ENCODE assay signal across 30 cellular contexts in the genomic region with DNA sequence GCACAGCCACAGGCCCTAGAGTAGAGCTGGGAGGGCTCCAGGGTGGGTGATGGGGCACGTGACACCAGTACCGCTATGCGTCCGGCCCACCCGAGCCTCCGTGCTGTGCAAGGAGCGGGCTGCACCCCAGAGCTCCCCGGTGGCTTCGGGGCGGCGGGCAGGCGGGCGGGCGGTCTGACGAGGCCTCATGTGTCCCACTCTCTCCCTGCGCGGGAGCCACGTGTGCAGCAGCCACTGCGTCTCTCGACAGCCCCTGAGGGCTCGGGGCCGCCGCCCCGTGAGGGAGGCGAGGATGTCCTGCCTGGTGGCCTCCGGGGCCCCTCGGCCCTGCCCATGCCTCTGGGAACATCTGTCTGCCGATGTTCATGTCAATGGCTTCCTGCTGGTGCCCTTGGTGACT.
"Had no signal": no experiment of that assay in that cellular context is flagged by ENCODE, and none has a peak within 500 bp of the region (broad histone marks: within the 10 kb centered on the region; RNA-seq: fewer than 3 reads in every experiment).

No MANE protein-coding gene starts in this region.

- H3K27me3 ChIP-seq: ascending aorta had no signal

- H3K27me3 Mint-ChIP-seq: activated B cell treated with CpG ODN at 0.5 μM for 24 hours; activated CD4-positive, alpha-beta memory T cell treated with anti-CD3 and anti-CD28 coated beads for 36 hours had no signal

- H3K4me3 Mint-ChIP-seq: activated CD4-positive, alpha-beta memory T cell treated with anti-CD3 and anti-CD28 coated beads for 36 hours; activated naive CD4-positive, alpha-beta T cell treated with anti-CD3 and anti-CD28 coated beads for 36 hours; activated T-helper 1 cell treated with anti-CD3 and anti-CD28 coated beads, Interleukin-12 subunit alpha, Interleukin-12 subunit beta, Interleukin-2, Interleukin-4 antibody, amounts not matched to agents 30 ng/mL and 10 ng/mL and 1 ng/mL, durations not matched to agents 14 hours and 24 hours and 36 hours had no signal

- H3K4me3 ChIP-seq: ascending aorta, cardiac muscle cell, PC-9 had no signal

- H3K4me1 ChIP-seq: ascending aorta had no signal

- H3K9me3 Mint-ChIP-seq: activated B cell treated with CpG ODN at 0.5 μM for 24 hours; activated CD4-positive, alpha-beta memory T cell treated with anti-CD3 and anti-CD28 coated beads for 36 hours; activated naive CD4-positive, alpha-beta T cell treated with anti-CD3 and anti-CD28 coated beads for 36 hours; activated naive CD4-positive, alpha-beta T cell treated with anti-CD3 and anti-CD28 coated beads, Interleukin-2, amount 50 U/mL, for 72 hours; activated T-cell treated with anti-CD3 and anti-CD28 coated beads, Interleukin-2, amount 50 U/mL, for 4 hours; activated T-helper 1 cell treated with anti-CD3 and anti-CD28 coated beads, Interleukin-12 subunit alpha, Interleukin-12 subunit beta, Interleukin-2, Interleukin-4 antibody, amounts not matched to agents 30 ng/mL and 10 ng/mL and 1 ng/mL, durations not matched to agents 14 hours and 24 hours and 36 hours had no signal

- H3K9me3 ChIP-seq: ascending aorta had no signal

- H3K36me3 ChIP-seq: ascending aorta, cardiac muscle cell had no signal

- DNase-seq: activated B cell treated with CpG ODN at 0.5 μM for 24 hours; activated CD4-positive, alpha-beta memory T cell treated with anti-CD3 and anti-CD28 coated beads for 36 hours; activated CD4-positive, alpha-beta T cell treated with anti-CD3 and anti-CD28 coated beads for 4 hours; activated CD4-positive, alpha-beta T cell treated with anti-CD3 and anti-CD28 coated beads, Interleukin-2, amount 50 U/mL, for 1 hour; activated CD4-positive, CD25-positive, alpha-beta regulatory T cell treated with anti-CD3 and anti-CD28 coated beads, Interleukin-2, amount 50 U/mL, for 72 hours; activated CD8-positive, alpha-beta memory T cell treated with anti-CD3 and anti-CD28 coated beads, Interleukin-2, amount 50 U/mL, for 4 hours; activated gamma-delta T cell treated with Interleukin-2 at 50 U/mL for 16 hours; activated naive CD4-positive, alpha-beta T cell treated with anti-CD3 and anti-CD28 coated beads for 36 hours; activated T-cell treated with anti-CD3 and anti-CD28 coated beads for 4 hours; activated T-cell treated with anti-CD3 and anti-CD28 coated beads, Interleukin-2, amount 50 U/mL, for 4 hours; NCI-H1105 treated with DMSO at 0.1 percent for 48 hours; NCI-H1436; NCI-H1694; NCI-H1930; NCI-H345; NCI-H526; NCI-H748 treated with DMSO at 0.1 percent for 48 hours; NK-92 treated with Interleukin-12 subunit alpha and Interleukin-12 subunit beta, amount 100 ng/mL, for 24 hours; PC-9; SIG-M5; SW 1271; T-helper 1 cell; T-helper 2 cell; T-helper 9 cell had no signal

- ATAC-seq: Right ventricle myocardium inferior had no signal

- H3K36me3 Mint-ChIP-seq: activated CD4-positive, alpha-beta memory T cell treated with anti-CD3 and anti-CD28 coated beads for 36 hours; activated naive CD4-positive, alpha-beta T cell treated with anti-CD3 and anti-CD28 coated beads, Interleukin-2, amount 50 U/mL, for 72 hours had no signal

- H3K27ac Mint-ChIP-seq: activated CD4-positive, alpha-beta memory T cell treated with anti-CD3 and anti-CD28 coated beads for 36 hours; activated T-helper 1 cell treated with anti-CD3 and anti-CD28 coated beads, Interleukin-12 subunit alpha, Interleukin-12 subunit beta, Interleukin-2, Interleukin-4 antibody, amounts not matched to agents 30 ng/mL and 10 ng/mL and 1 ng/mL, durations not matched to agents 14 hours and 24 hours and 36 hours had no signal

- H3K27ac ChIP-seq: ascending aorta, cardiac muscle cell, PC-9, VCaP had no signal
